In the genomic region with DNA sequence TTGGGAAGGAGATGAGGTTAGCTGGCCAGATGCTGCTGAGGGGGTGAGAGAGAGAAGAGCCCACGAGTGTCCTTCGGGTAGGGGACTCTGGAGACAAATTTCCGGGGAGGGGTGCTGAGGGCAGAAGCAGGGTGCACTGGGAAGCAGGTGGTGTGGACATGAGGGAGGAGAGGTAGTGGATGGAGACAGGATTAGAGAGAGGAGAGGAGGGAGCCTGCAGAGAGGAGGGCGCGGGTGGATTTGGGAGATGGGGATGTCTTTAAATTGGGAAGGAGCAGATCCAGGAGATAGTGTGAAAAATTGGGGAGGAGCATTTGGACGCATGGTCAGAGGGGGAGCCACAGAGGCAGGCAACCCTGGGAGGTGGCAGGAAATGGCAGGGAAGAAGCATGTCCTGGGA, we compare ENCODE assay signal across 1 cellular context.
TF ChIP-seq lines count a peak whose summit lies in the region.

No MANE protein-coding gene starts in this region.

TF ChIP-seq in HepG2, 621 proteins besides CTCF, POLR2A, EP300 and RAD21 (continued from another document):
- TF ChIP-seq, protein P1, sequence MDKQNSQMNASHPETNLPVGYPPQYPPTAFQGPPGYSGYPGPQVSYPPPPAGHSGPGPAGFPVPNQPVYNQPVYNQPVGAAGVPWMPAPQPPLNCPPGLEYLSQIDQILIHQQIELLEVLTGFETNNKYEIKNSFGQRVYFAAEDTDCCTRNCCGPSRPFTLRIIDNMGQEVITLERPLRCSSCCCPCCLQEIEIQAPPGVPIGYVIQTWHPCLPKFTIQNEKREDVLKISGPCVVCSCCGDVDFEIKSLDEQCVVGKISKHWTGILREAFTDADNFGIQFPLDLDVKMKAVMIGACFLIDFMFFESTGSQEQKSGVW (CRISPR knock-in tag; IDR thresholded peaks at IDR 0.05; ENCODE audit: borderline replicate concordance): no peak
- TF ChIP-seq BRD4 (CRISPR knock-in tag; IDR thresholded peaks at IDR 0.05) (no peak), ZFP62 (CRISPR knock-in tag; IDR thresholded peaks at IDR 0.05) (no peak), GZF1 (CRISPR knock-in tag; IDR thresholded peaks at IDR 0.05) (no peak)
